14 cellular contexts compared by ENCODE assay signal in genomic region chr1:30868833-30869435, GRCh38. TPM values are rescaled to one million over a fixed set of nuclear protein-coding genes. Genes with fewer than 3 reads are reported as not detected.
A peak's percentile ranks its signal among the peaks of the same experiment; 100 is the strongest.
DNase-seq lines count a peak whose midpoint lies in the region; ATAC-seq and TF ChIP-seq lines count a peak whose summit lies in the region.
"Had no signal": no experiment of that assay in that cellular context is flagged by ENCODE, and none has a peak within 500 bp of the region (broad histone marks: within the 10 kb centered on the region; RNA-seq: fewer than 3 reads in every experiment).

No MANE protein-coding gene starts in this region.

- CTCF ChIA-PET in GM10248 (lab: Yijun Ruan, JAX): interaction anchor here (1.2 to 2.1 kb wide), 4 partner anchors 19 to 86 kb away, joined by 3 to 9 read pairs (median 4); no protein-coding TSS in a partner anchor

- POLR2A ChIA-PET in GM10248 (lab: Yijun Ruan, JAX): no interaction called here

- TF ChIP-seq CTCF in GM10248 (IDR thresholded peaks at IDR 0.05; ENCODE audit: control extremely low read depth, extremely low read depth, low read depth, missing control alignments): no peak

- peak overlapping the region in 3 of 6 donors; percentile 35 to 71 (median 44) for H3K27ac Mint-ChIP-seq in immature natural killer cell
- H3K27ac Mint-ChIP-seq: activated naive CD8-positive, alpha-beta T cell; CD4-positive, alpha-beta memory T cell had no signal

- DNase-seq in GM10248 (ENCODE audit: extremely low spot score) (peak; percentile 54), NOMO-1 treated with DMSO at 0.1 percent for 48 hours (lab: John Stamatoyannopoulos, UW; ENCODE audit: unreplicated experiment) (peak; percentile 55), immature natural killer cell (peak; percentile 48 to 58 (median 58)), activated gamma-delta T cell treated with Interleukin-2 at 50 U/mL for 16 hours (no peak), NCI-H1436 (lab: John Stamatoyannopoulos, UW) (no peak), NCI-H748 treated with DMSO at 0.1 percent for 48 hours (lab: John Stamatoyannopoulos, UW) (no peak)
- DNase-seq: activated CD4-positive, alpha-beta T cell treated with anti-CD3 and anti-CD28 coated beads for 1 hour; CD4-positive, alpha-beta memory T cell; NCI-H1694 treated with DMSO at 0.1 percent for 48 hours; NCI-H774; testis had no signal

- no peaks in the 10 kb centered on the region for H3K36me3 Mint-ChIP-seq in immature natural killer cell
- H3K36me3 Mint-ChIP-seq: activated naive CD8-positive, alpha-beta T cell; CD4-positive, alpha-beta memory T cell had no signal

- peaks cover 21 to 25% (median 25%) of the 10 kb centered on the region in 3 donors for H3K27me3 Mint-ChIP-seq in immature natural killer cell (ENCODE audit: low read depth in 3 of 3)

- H3K4me3 Mint-ChIP-seq in immature natural killer cell: peak overlapping the region in 3 of 5 donors; percentile 9 to 28 (median 25)
- H3K4me3 Mint-ChIP-seq: activated naive CD8-positive, alpha-beta T cell had no signal

- peaks cover 0 to 2% (median 0%) of the 10 kb centered on the region in 6 donors for H3K9me3 Mint-ChIP-seq in immature natural killer cell
- H3K9me3 Mint-ChIP-seq: CD4-positive, alpha-beta memory T cell had no signal

- peak; percentile 56 for ATAC-seq in GM19397 (IDR thresholded peaks at IDR 0.05; ENCODE audit: unreplicated experiment)
- ATAC-seq: HCT116 had no signal

- peaks cover 6 to 13% of the 10 kb centered on the region in 2 donors for H3K4me1 Mint-ChIP-seq in immature natural killer cell

RNA-seq across cellular contexts. Expression of gene SDC3, which starts 39.6 kb away (rescaled TPM):
- polyA plus RNA-seq in immature natural killer cell: not detected
- polyA plus RNA-seq: CD4-positive, alpha-beta memory T cell had no signal

Comparison
In these comparisons a context has a peak if more than half of its experiments do, and no peak if none do; other contexts are left out.
1. DNase-seq: peak in GM10248 (single experiment), NOMO-1 treated with DMSO at 0.1 percent for 48 hours (single experiment) and immature natural killer cell (3 of 3); none in activated gamma-delta T cell treated with Interleukin-2 at 50 U/mL for 16 hours (single experiment), NCI-H1436 (single experiment) and NCI-H748 treated with DMSO at 0.1 percent for 48 hours (single experiment).